8 cellular contexts compared by ENCODE assay signal in genomic region chr17:4138906-4139526, GRCh38. TPM values are rescaled to one million over a fixed set of nuclear protein-coding genes. Genes with fewer than 3 reads are reported as not detected.
DNase-seq lines count a peak whose midpoint lies in the region; ATAC-seq and TF ChIP-seq lines count a peak whose summit lies in the region.
"Not testable (repeated sequence)": the region's sequence is repeated elsewhere in the genome, so short reads cannot be mapped to it uniquely, and the experiment has no call there.

No MANE protein-coding gene starts in this region.

- H3K4me3 Mint-ChIP-seq in CD4-positive, alpha-beta T cell, result peak overlapping the region; percentile 73
- peak overlapping the region; percentile 11 for H3K4me3 Mint-ChIP-seq in activated naive CD4-positive, alpha-beta T cell treated with anti-CD3 and anti-CD28 coated beads, Interleukin-2, amount 50 U/mL, for 24 hours
- peak overlapping the region in 1 of 5 donors; percentile 2 for H3K4me3 Mint-ChIP-seq in immature natural killer cell
- H3K4me3 Mint-ChIP-seq in naive thymus-derived CD4-positive, alpha-beta T cell, result peak overlapping the region in 8 of 10 donors; percentile 9 to 100 (median 58)
- not testable (repeated sequence) for H3K4me3 Mint-ChIP-seq in stimulated activated effector memory CD8-positive, alpha-beta T cell treated with anti-CD3 and anti-CD28 coated beads, Interleukin-12 subunit alpha, Interleukin-12 subunit beta, amount 100 ng/mL, for 72 hours

- CTCF ChIA-PET in CD4-positive, alpha-beta T cell (lab: Charles Lee), result interaction anchor here (1.1 kb wide), 1 partner anchor 1058 kb away, joined by 4 read pairs; no protein-coding TSS in a partner anchor
- CTCF ChIA-PET in naive thymus-derived CD4-positive, alpha-beta T cell (lab: Charles Lee), result not testable (repeated sequence)

- not testable (repeated sequence) for H3K36me3 ChIP-seq in Loucy (ENCODE audit: insufficient read depth, low read length); colonic mucosa
- peaks cover 0 to 20% (median 0%) of the 10 kb centered on the region in 3 experiments for H3K36me3 ChIP-seq in naive thymus-derived CD4-positive, alpha-beta T cell (ENCODE audit: control insufficient read depth in 2 of 3, insufficient read depth in 3 of 3, low read length in 3 of 3)
- H3K36me3 ChIP-seq in psoas muscle (ENCODE audit: insufficient read depth in 1 of 2, low read depth in 1 of 2), result peaks cover 2 to 14% of the 10 kb centered on the region in 2 donors

- intact Hi-C loops in CD4-positive, alpha-beta T cell (cut with DNase I, micrococcal nuclease); colonic mucosa (cut with DNase I); naive thymus-derived CD4-positive, alpha-beta T cell (cut with micrococcal nuclease); psoas muscle (cut with DNase I): not testable (repeated sequence)

- not testable (repeated sequence) for DNase-seq in CD4-positive, alpha-beta T cell; immature natural killer cell; naive thymus-derived CD4-positive, alpha-beta T cell; psoas muscle; stimulated activated effector memory CD8-positive, alpha-beta T cell treated with anti-CD3 and anti-CD28 coated beads, Interleukin-12 subunit alpha, Interleukin-12 subunit beta, amount 100 ng/mL, for 72 hours (ENCODE audit: low spot score in 2 of 2)
- DNase-seq in colonic mucosa, result peak; percentile 60

- POLR2A ChIA-PET in CD4-positive, alpha-beta T cell (lab: Charles Lee), result not testable (repeated sequence)
- POLR2A ChIA-PET in naive thymus-derived CD4-positive, alpha-beta T cell (lab: Charles Lee), result interaction anchor here (0.6 kb wide), 2 partner anchors 57 to 112 kb away, joined by 3 to 6 read pairs; no protein-coding TSS in a partner anchor

- H3K9me3 Mint-ChIP-seq in CD4-positive, alpha-beta T cell; activated naive CD4-positive, alpha-beta T cell treated with anti-CD3 and anti-CD28 coated beads, Interleukin-2, amount 50 U/mL, for 24 hours; immature natural killer cell; naive thymus-derived CD4-positive, alpha-beta T cell; stimulated activated effector memory CD8-positive, alpha-beta T cell treated with anti-CD3 and anti-CD28 coated beads, Interleukin-12 subunit alpha, Interleukin-12 subunit beta, amount 100 ng/mL, for 72 hours: not testable (repeated sequence)

- H3K4me1 Mint-ChIP-seq in CD4-positive, alpha-beta T cell (ENCODE audit: low read depth), result peaks cover 81% of the 10 kb centered on the region
- H3K4me1 Mint-ChIP-seq in activated naive CD4-positive, alpha-beta T cell treated with anti-CD3 and anti-CD28 coated beads, Interleukin-2, amount 50 U/mL, for 24 hours, result peaks cover 70% of the 10 kb centered on the region
- peaks cover 72 to 92% of the 10 kb centered on the region in 2 donors for H3K4me1 Mint-ChIP-seq in immature natural killer cell
- peaks cover 52 to 80% (median 79%) of the 10 kb centered on the region in 7 donors for H3K4me1 Mint-ChIP-seq in naive thymus-derived CD4-positive, alpha-beta T cell
- peaks cover 65% of the 10 kb centered on the region for H3K4me1 Mint-ChIP-seq in stimulated activated effector memory CD8-positive, alpha-beta T cell treated with anti-CD3 and anti-CD28 coated beads, Interleukin-12 subunit alpha, Interleukin-12 subunit beta, amount 100 ng/mL, for 72 hours

- H3K9ac ChIP-seq in Loucy (ENCODE audit: low read depth, low read length, poor library complexity, severe bottlenecking) (peak overlapping the region; percentile 38), colonic mucosa (ENCODE audit: low read depth in 2 of 2, low read length in 2 of 2) (peak overlapping the region in 1 of 2 donors; percentile 99)

- H3K36me3 Mint-ChIP-seq in CD4-positive, alpha-beta T cell (ENCODE audit: low read depth), result peaks cover 62% of the 10 kb centered on the region
- not testable (repeated sequence) for H3K36me3 Mint-ChIP-seq in activated naive CD4-positive, alpha-beta T cell treated with anti-CD3 and anti-CD28 coated beads, Interleukin-2, amount 50 U/mL, for 24 hours; immature natural killer cell
- peaks cover 0 to 16% (median 0%) of the 10 kb centered on the region in 5 donors for H3K36me3 Mint-ChIP-seq in naive thymus-derived CD4-positive, alpha-beta T cell
- peaks cover 18% of the 10 kb centered on the region for H3K36me3 Mint-ChIP-seq in stimulated activated effector memory CD8-positive, alpha-beta T cell treated with anti-CD3 and anti-CD28 coated beads, Interleukin-12 subunit alpha, Interleukin-12 subunit beta, amount 100 ng/mL, for 72 hours

- not testable (repeated sequence) for H3F3A ChIP-seq in Loucy (ENCODE audit: low read depth)

- H3K4me2 ChIP-seq in Loucy (ENCODE audit: low read depth, low read length, poor library complexity, severe bottlenecking), result peak overlapping the region; percentile 97

- H3K4me3 ChIP-seq in Loucy (ENCODE audit: low read length, poor library complexity, severe bottlenecking); colonic mucosa; naive thymus-derived CD4-positive, alpha-beta T cell (ENCODE audit: low read length): not testable (repeated sequence)
- peak overlapping the region; percentile 42 for H3K4me3 ChIP-seq in psoas muscle

- H3K4me1 ChIP-seq in Loucy (ENCODE audit: insufficient read depth, low read length, poor library complexity, severe bottlenecking) (peaks cover 32% of the 10 kb centered on the region), colonic mucosa (peaks cover 39% of the 10 kb centered on the region), psoas muscle (peaks cover 67% of the 10 kb centered on the region)
- H3K4me1 ChIP-seq in naive thymus-derived CD4-positive, alpha-beta T cell (ENCODE audit: control insufficient read depth in 2 of 2, insufficient read depth in 2 of 2, low read length in 2 of 2), result peaks cover 36 to 53% of the 10 kb centered on the region in 2 donors

- H3K27me3 Mint-ChIP-seq in CD4-positive, alpha-beta T cell; activated naive CD4-positive, alpha-beta T cell treated with anti-CD3 and anti-CD28 coated beads, Interleukin-2, amount 50 U/mL, for 24 hours; naive thymus-derived CD4-positive, alpha-beta T cell: not testable (repeated sequence)
- H3K27me3 Mint-ChIP-seq in immature natural killer cell (ENCODE audit: low read depth in 3 of 3), result peaks cover 10 to 17% (median 13%) of the 10 kb centered on the region in 3 donors

- TF ChIP-seq CTCF in CD4-positive, alpha-beta T cell (IDR thresholded peaks at IDR 0.05); Loucy (conservative IDR thresholded peaks at IDR 0.05; ENCODE audit: low read length); colonic mucosa (IDR thresholded peaks at IDR 0.05); psoas muscle (IDR thresholded peaks at IDR 0.05): not testable (repeated sequence)

- WGBS in psoas muscle, 3 donors, result 37 to 49% (median 40%) methylated on average over 7 to 9 of the region's 9 CpGs

- H4K20me1 ChIP-seq in Loucy (ENCODE audit: insufficient read depth, low read length, poor library complexity, severe bottlenecking), result peaks cover 30% of the 10 kb centered on the region

- ATAC-seq in CD4-positive, alpha-beta T cell (ENCODE audit: poor library complexity); naive thymus-derived CD4-positive, alpha-beta T cell; psoas muscle; stimulated activated effector memory CD8-positive, alpha-beta T cell treated with anti-CD3 and anti-CD28 coated beads, Interleukin-12 subunit alpha, Interleukin-12 subunit beta, amount 100 ng/mL, for 72 hours: not testable (repeated sequence)

- H3K27ac Mint-ChIP-seq in CD4-positive, alpha-beta T cell, result peak overlapping the region; percentile 55
- not testable (repeated sequence) for H3K27ac Mint-ChIP-seq in activated naive CD4-positive, alpha-beta T cell treated with anti-CD3 and anti-CD28 coated beads, Interleukin-2, amount 50 U/mL, for 24 hours
- H3K27ac Mint-ChIP-seq in immature natural killer cell, result peak overlapping the region in 4 of 6 donors; percentile 4 to 63 (median 28)
- peak overlapping the region in 1 of 9 donors; percentile 21 for H3K27ac Mint-ChIP-seq in naive thymus-derived CD4-positive, alpha-beta T cell
- H3K27ac Mint-ChIP-seq in stimulated activated effector memory CD8-positive, alpha-beta T cell treated with anti-CD3 and anti-CD28 coated beads, Interleukin-12 subunit alpha, Interleukin-12 subunit beta, amount 100 ng/mL, for 72 hours, result peak overlapping the region; percentile 77

- not testable (repeated sequence) for H3K9me2 ChIP-seq in Loucy (replicated peaks; ENCODE audit: low read depth, low read length)

- not testable (repeated sequence) for H3K27me3 ChIP-seq in CD4-positive, alpha-beta T cell (ENCODE audit: control insufficient read depth, insufficient read depth, low read length); Loucy (ENCODE audit: insufficient read depth, low read length, poor library complexity, severe bottlenecking); colonic mucosa; naive thymus-derived CD4-positive, alpha-beta T cell (ENCODE audit: control insufficient read depth in 2 of 2, insufficient read depth in 2 of 2, low read length in 2 of 2); psoas muscle (ENCODE audit: insufficient read depth in 3 of 3, low read length in 2 of 3)

- peaks cover 79% of the 10 kb centered on the region for H3K79me2 ChIP-seq in Loucy (ENCODE audit: insufficient read depth, low read length)

- H3K27ac ChIP-seq in CD4-positive, alpha-beta T cell (ENCODE audit: low read depth, low read length); naive thymus-derived CD4-positive, alpha-beta T cell (ENCODE audit: low read depth, low read length): not testable (repeated sequence)
- H3K27ac ChIP-seq in colonic mucosa (peak overlapping the region; percentile 98), psoas muscle (peak overlapping the region; percentile 72)

- H3K9me3 ChIP-seq in CD4-positive, alpha-beta T cell (ENCODE audit: control insufficient read depth, low read length); Loucy (ENCODE audit: insufficient read depth, low read depth, low read length); colonic mucosa; naive thymus-derived CD4-positive, alpha-beta T cell (ENCODE audit: control insufficient read depth in 2 of 3, low read length in 3 of 3); psoas muscle: not testable (repeated sequence)

- H2AFZ ChIP-seq in Loucy (ENCODE audit: low read length), result not testable (repeated sequence)

RNA-seq across cellular contexts. Expression of gene ZZEF1, which starts 3.8 kb away (rescaled TPM):
- 10 to 100 TPM; 83.1 to 85.0 TPM for total RNA-seq in CD4-positive, alpha-beta T cell
- 10 to 100 TPM; 89.8 to 96.1 TPM for total RNA-seq in colonic mucosa
- polyA plus RNA-seq in immature natural killer cell, result 10 to 100 TPM in 1 of 3 donors, 1 to 10 TPM in 2; 2.0 to 12.7 (median 3.9) TPM
- 100 to 1,000 TPM in 1 of 5 experiments, 10 to 100 TPM in 4; 62.1 to 101 (median 97.4) TPM for total RNA-seq in naive thymus-derived CD4-positive, alpha-beta T cell
- polyA plus RNA-seq in naive thymus-derived CD4-positive, alpha-beta T cell, result 10 to 100 TPM in 1 of 2 donors, 1 to 10 TPM in 1; 8.0 to 10.1 TPM
- 10 to 100 TPM; 25.4 to 53.1 (median 38.4) TPM for total RNA-seq in psoas muscle
- polyA plus RNA-seq in psoas muscle, result 10 to 100 TPM in 2 of 3 donors, 1 to 10 TPM in 1; 9.5 to 26.4 (median 10.1) TPM

RNA-seq across cellular contexts. Expression of gene CYB5D2, which starts 4.0 kb away (rescaled TPM):
- total RNA-seq in CD4-positive, alpha-beta T cell, result 1 to 10 TPM; 3.9 to 4.4 TPM
- total RNA-seq in colonic mucosa (10 to 100 TPM in 1 of 2 donors, 1 to 10 TPM in 1; 7.8 to 12.2 TPM), psoas muscle (10 to 100 TPM in 1 of 4 donors, 1 to 10 TPM in 3; 5.1 to 10.9 (median 6.7) TPM)
- polyA plus RNA-seq in immature natural killer cell (10 to 100 TPM in 2 of 3 donors, 1 to 10 TPM in 1; 9.3 to 11.1 (median 10.9) TPM), psoas muscle (10 to 100 TPM in 1 of 3 donors, 1 to 10 TPM in 2; 4.7 to 19.6 (median 8.3) TPM)
- 10 to 100 TPM in 2 of 5 experiments, 1 to 10 TPM in 3; 6.5 to 11.4 (median 8.3) TPM for total RNA-seq in naive thymus-derived CD4-positive, alpha-beta T cell
- polyA plus RNA-seq in naive thymus-derived CD4-positive, alpha-beta T cell, result 10 to 100 TPM; 17.5 to 17.7 TPM
